8 cellular contexts compared by ENCODE assay signal in genomic region chr6:131769385-131770141, GRCh38. TPM values are rescaled to one million over a fixed set of nuclear protein-coding genes. Genes with fewer than 3 reads are reported as not detected.
"Had no signal": no experiment of that assay in that cellular context is flagged by ENCODE, and none has a peak within 500 bp of the region (broad histone marks: within the 10 kb centered on the region; RNA-seq: fewer than 3 reads in every experiment).

No MANE protein-coding gene starts in this region.

- ATAC-seq: GM12878 had no signal

- DNase-seq: GDM1, GF-D8 had no signal

- H3K4me3 ChIP-seq: GM12878 had no signal

- FAIRE-seq: G401.6, GM12878, GM12891, GM12892, GM18507, GM19239 had no signal

RNA-seq across cellular contexts. Expression of gene CTAGE9, which starts 58.7 kb away (rescaled TPM):
- polyA plus RNA-seq: GM12878 had no signal
